In genomic region chr5:103523319-103523718, GRCh38 we compare ENCODE assay signal across 18 cellular contexts. TPM values are rescaled to one million over a fixed set of nuclear protein-coding genes. Genes with fewer than 3 reads are reported as not detected.
DNase-seq lines count a peak whose midpoint lies in the region; ATAC-seq and TF ChIP-seq lines count a peak whose summit lies in the region.
"Had no signal": no experiment of that assay in that cellular context is flagged by ENCODE, and none has a peak within 500 bp of the region (broad histone marks: within the 10 kb centered on the region; RNA-seq: fewer than 3 reads in every experiment).

No MANE protein-coding gene starts in this region.

- DNase-seq in GM23338 (ENCODE audit: low spot score) (no peak), Peyer's patch (peak in 1 of 3 donors; percentile 86), hepatocyte (ENCODE audit: low spot score) (peak; percentile 66), NOMO-1 (lab: John Stamatoyannopoulos, UW; ENCODE audit: unreplicated experiment in 2 of 2) (no peak), DMS114 treated with DMSO at 0.1 percent for 48 hours (lab: John Stamatoyannopoulos, UW; ENCODE audit: unreplicated experiment) (no peak), posterior cingulate gyrus (no peak)
- no peak for DNase-seq in activated T-helper 2 cell treated with anti-CD3 and anti-CD28 coated beads, Interferon-gamma antibody, Interleukin-2, Interleukin-4, amounts not matched to agents 10 μg/mL and 5 μg/mL and 100 μg/mL, durations not matched to agents 14 hours and 24 hours and 36 hours (ENCODE audit: low spot score)
- DNase-seq: AML-193; naive thymus-derived CD8-positive, alpha-beta T cell; NCI-H1048; NCI-H524; stimulated activated CD4-positive, alpha-beta T cell treated with anti-CD3 and anti-CD28 coated beads, Interleukin-4, amount 100 ng/mL, for 4 hours; T-helper 9 cell had no signal

- peaks cover 3% of the 10 kb centered on the region; the same call in 1 of the 3 replicates for H3K4me1 Mint-ChIP-seq in GM23338
- no peaks in the 10 kb centered on the region for H3K4me1 Mint-ChIP-seq in activated T-helper 2 cell treated with anti-CD3 and anti-CD28 coated beads, Interferon-gamma antibody, Interleukin-2, Interleukin-4, amounts not matched to agents 10 μg/mL and 5 μg/mL and 100 μg/mL, durations not matched to agents 14 hours and 24 hours and 36 hours (ENCODE audit: low read depth)
- H3K4me1 Mint-ChIP-seq: activated T-helper 17 cell treated with anti-CD3 and anti-CD28 coated beads, Interleukin-2, amount 50 U/mL, for 72 hours; naive thymus-derived CD8-positive, alpha-beta T cell had no signal

- H3F3A ChIP-seq in GM23338 (replicated peaks; ENCODE audit: low read depth): no peaks in the 10 kb centered on the region

- H3K4me1 ChIP-seq in GM23338 (ENCODE audit: insufficient read depth) (no peaks in the 10 kb centered on the region), Peyer's patch (peaks cover 0 to 9% (median 0%) of the 10 kb centered on the region in 4 donors), hepatocyte (ENCODE audit: insufficient read depth) (peaks cover 20% of the 10 kb centered on the region), skeletal muscle satellite cell (ENCODE audit: control insufficient read depth, insufficient read depth, low read length) (peaks cover 53% of the 10 kb centered on the region)

- H3K4me2 ChIP-seq in GM23338: no peak overlapping the region
- H3K4me2 ChIP-seq in hepatocyte: no peak overlapping the region
- H3K4me2 ChIP-seq in skeletal muscle satellite cell (ENCODE audit: low read length): peak overlapping the region; percentile 4

- H3K27me3 ChIP-seq in GM23338 (ENCODE audit: insufficient read depth) (no peaks in the 10 kb centered on the region), Peyer's patch (no peaks in the 10 kb centered on the region), hepatocyte (no peaks in the 10 kb centered on the region), skeletal muscle satellite cell (ENCODE audit: control insufficient read depth, insufficient read depth, low read length) (no peaks in the 10 kb centered on the region)
- H3K27me3 ChIP-seq: cardiac muscle cell had no signal

- no peak overlapping the region for H3K9ac ChIP-seq in skeletal muscle satellite cell (ENCODE audit: low read depth, low read length)

- no peak for TF ChIP-seq CTCF in GM23338 (conservative IDR thresholded peaks at IDR 0.05; ENCODE audit: low read depth in 2 of 2)
- TF ChIP-seq CTCF in Peyer's patch (IDR thresholded peaks at IDR 0.05): no peak
- no peak for TF ChIP-seq CTCF in hepatocyte (IDR thresholded peaks at IDR 0.05; ENCODE audit: poor library complexity)

- no peaks in the 10 kb centered on the region for H3K9me2 ChIP-seq in GM23338 (ENCODE audit: insufficient read depth)
- no peaks in the 10 kb centered on the region for H3K9me2 ChIP-seq in hepatocyte (replicated peaks; ENCODE audit: insufficient read depth)

- no peaks in the 10 kb centered on the region for H3K79me2 ChIP-seq in GM23338 (replicated peaks; ENCODE audit: insufficient read depth)
- no peaks in the 10 kb centered on the region for H3K79me2 ChIP-seq in hepatocyte

- H3K36me3 ChIP-seq in GM23338 (ENCODE audit: insufficient read depth) (no peaks in the 10 kb centered on the region), Peyer's patch (no peaks in the 10 kb centered on the region), hepatocyte (replicated peaks; ENCODE audit: insufficient read depth, low read depth) (no peaks in the 10 kb centered on the region), skeletal muscle satellite cell (ENCODE audit: insufficient read depth, low read length) (no peaks in the 10 kb centered on the region)
- H3K36me3 ChIP-seq: cardiac muscle cell had no signal

- H3K27ac Mint-ChIP-seq in GM23338: no peak overlapping the region
- no peak overlapping the region for H3K27ac Mint-ChIP-seq in activated T-helper 2 cell treated with anti-CD3 and anti-CD28 coated beads, Interferon-gamma antibody, Interleukin-2, Interleukin-4, amounts not matched to agents 10 μg/mL and 5 μg/mL and 100 μg/mL, durations not matched to agents 14 hours and 24 hours and 36 hours
- H3K27ac Mint-ChIP-seq: activated T-helper 17 cell treated with anti-CD3 and anti-CD28 coated beads, Interleukin-2, amount 50 U/mL, for 72 hours; naive thymus-derived CD8-positive, alpha-beta T cell had no signal

- H3K9me3 ChIP-seq in Peyer's patch: no peaks in the 10 kb centered on the region
- no peaks in the 10 kb centered on the region for H3K9me3 ChIP-seq in hepatocyte (ENCODE audit: low read depth)
- H3K9me3 ChIP-seq in skeletal muscle satellite cell (replicated peaks; ENCODE audit: low read length): no peaks in the 10 kb centered on the region

- no peak for TF ChIP-seq POLR2A in Peyer's patch (IDR thresholded peaks at IDR 0.05)

- peak overlapping the region; percentile 25; the same call in 1 of the 2 replicates for H2AFZ ChIP-seq in GM23338
- H2AFZ ChIP-seq in hepatocyte: no peak overlapping the region

- no peaks in the 10 kb centered on the region for H3K36me3 Mint-ChIP-seq in GM23338 (ENCODE audit: low read depth)
- no peaks in the 10 kb centered on the region for H3K36me3 Mint-ChIP-seq in activated T-helper 2 cell treated with anti-CD3 and anti-CD28 coated beads, Interferon-gamma antibody, Interleukin-2, Interleukin-4, amounts not matched to agents 10 μg/mL and 5 μg/mL and 100 μg/mL, durations not matched to agents 14 hours and 24 hours and 36 hours (ENCODE audit: low read depth)
- H3K36me3 Mint-ChIP-seq: naive thymus-derived CD8-positive, alpha-beta T cell had no signal

- H3K4me3 Mint-ChIP-seq in GM23338: no peak overlapping the region
- no peak overlapping the region for H3K4me3 Mint-ChIP-seq in activated T-helper 2 cell treated with anti-CD3 and anti-CD28 coated beads, Interferon-gamma antibody, Interleukin-2, Interleukin-4, amounts not matched to agents 10 μg/mL and 5 μg/mL and 100 μg/mL, durations not matched to agents 14 hours and 24 hours and 36 hours (ENCODE audit: low read depth)
- H3K4me3 Mint-ChIP-seq: activated T-helper 17 cell treated with anti-CD3 and anti-CD28 coated beads, Interleukin-2, amount 50 U/mL, for 72 hours; naive thymus-derived CD8-positive, alpha-beta T cell had no signal

- 48% methylated on average over 3 of the region's 3 CpGs for WGBS in hepatocyte (ENCODE audit: low lambda C conversion rate, missing lambda C conversion rate)

- H4K20me1 ChIP-seq in GM23338 (replicated peaks; ENCODE audit: insufficient read depth) (no peaks in the 10 kb centered on the region), hepatocyte (ENCODE audit: insufficient read depth, poor library complexity, severe bottlenecking) (no peaks in the 10 kb centered on the region)

- ATAC-seq in GM23338: no peak
- ATAC-seq: activated T-helper 17 cell treated with anti-CD3 and anti-CD28 coated beads, Interleukin-2, amount 50 U/mL, for 72 hours; naive thymus-derived CD8-positive, alpha-beta T cell had no signal

- intact Hi-C loops in activated T-helper 2 cell treated with anti-CD3 and anti-CD28 coated beads, Interferon-gamma antibody, Interleukin-2, Interleukin-4, amounts not matched to agents 10 μg/mL and 5 μg/mL and 100 μg/mL, durations not matched to agents 14 hours and 24 hours and 36 hours (cut with micrococcal nuclease): no loop called here
- intact Hi-C loops in posterior cingulate gyrus (cut with DNase I): no loop called here

- H3K9me3 Mint-ChIP-seq in GM23338: no peaks in the 10 kb centered on the region
- H3K9me3 Mint-ChIP-seq in activated T-helper 2 cell treated with anti-CD3 and anti-CD28 coated beads, Interferon-gamma antibody, Interleukin-2, Interleukin-4, amounts not matched to agents 10 μg/mL and 5 μg/mL and 100 μg/mL, durations not matched to agents 14 hours and 24 hours and 36 hours: no peaks in the 10 kb centered on the region
- H3K9me3 Mint-ChIP-seq: activated T-helper 17 cell treated with anti-CD3 and anti-CD28 coated beads, Interleukin-2, amount 50 U/mL, for 72 hours; naive thymus-derived CD8-positive, alpha-beta T cell had no signal

- H3K27ac ChIP-seq in GM23338 (ENCODE audit: low read depth) (no peak overlapping the region), Peyer's patch (peak overlapping the region in 3 of 4 donors; percentile 34 to 77 (median 65)), hepatocyte (peak overlapping the region; percentile 92)
- H3K27ac ChIP-seq: cardiac muscle cell, SK-N-MC, skin epidermis had no signal

- H3K4me3 ChIP-seq in GM23338 (no peak overlapping the region), Peyer's patch (no peak overlapping the region), hepatocyte (no peak overlapping the region), skeletal muscle satellite cell (ENCODE audit: low read length) (no peak overlapping the region)
- H3K4me3 ChIP-seq: cardiac muscle cell, SK-N-MC, skin epidermis had no signal

- no peaks in the 10 kb centered on the region for H3K27me3 Mint-ChIP-seq in GM23338 (ENCODE audit: insufficient read depth, low read depth, poor library complexity)
- peaks cover 7% of the 10 kb centered on the region for H3K27me3 Mint-ChIP-seq in activated T-helper 2 cell treated with anti-CD3 and anti-CD28 coated beads, Interferon-gamma antibody, Interleukin-2, Interleukin-4, amounts not matched to agents 10 μg/mL and 5 μg/mL and 100 μg/mL, durations not matched to agents 14 hours and 24 hours and 36 hours (ENCODE audit: low read depth)

TF ChIP-seq in GM23338, 12 proteins besides CTCF, POLR2A, EP300 and RAD21:
- TF ChIP-seq JUNB (IDR thresholded peaks at IDR 0.05; ENCODE audit: unreplicated experiment): no peak
- TF ChIP-seq ZNF331 (CRISPR knock-in tag; IDR thresholded peaks at IDR 0.05; ENCODE audit: low read depth): no peak
TF ChIP-seq in GM23338: peak in this region for 0.

RNA-seq across cellular contexts. Expression of gene NUDT12, which starts 39.3 kb away (rescaled TPM):
- 12.8 and 16.8 TPM in 2 replicates for total RNA-seq in GM23338 (2014; rRNA removed; shearing (Covaris generic))
- polyA plus RNA-seq in GM23338 (2016; fragmentation: Nextera tagmentation; extraction: Ambion mirVana) (9.3 and 11.5 TPM in 2 replicates), hepatocyte (7.2 and 7.4 TPM in 2 replicates)
- total RNA-seq in Peyer's patch (10 to 100 TPM; 15.7 to 24.9 (median 19.6) TPM), hepatocyte (28.5 and 38.9 TPM in 2 replicates)
- total RNA-seq in skeletal muscle satellite cell (2012; rRNA removed): 12.9 TPM in 2 replicates
- total RNA-seq in activated T-helper 2 cell treated with anti-CD3 and anti-CD28 coated beads, Interferon-gamma antibody, Interleukin-2, Interleukin-4, amounts not matched to agents 10 μg/mL and 5 μg/mL and 100 μg/mL, durations not matched to agents 14 hours and 24 hours and 36 hours: 1.6 and 3.1 TPM in 2 replicates
